In the genomic region with DNA sequence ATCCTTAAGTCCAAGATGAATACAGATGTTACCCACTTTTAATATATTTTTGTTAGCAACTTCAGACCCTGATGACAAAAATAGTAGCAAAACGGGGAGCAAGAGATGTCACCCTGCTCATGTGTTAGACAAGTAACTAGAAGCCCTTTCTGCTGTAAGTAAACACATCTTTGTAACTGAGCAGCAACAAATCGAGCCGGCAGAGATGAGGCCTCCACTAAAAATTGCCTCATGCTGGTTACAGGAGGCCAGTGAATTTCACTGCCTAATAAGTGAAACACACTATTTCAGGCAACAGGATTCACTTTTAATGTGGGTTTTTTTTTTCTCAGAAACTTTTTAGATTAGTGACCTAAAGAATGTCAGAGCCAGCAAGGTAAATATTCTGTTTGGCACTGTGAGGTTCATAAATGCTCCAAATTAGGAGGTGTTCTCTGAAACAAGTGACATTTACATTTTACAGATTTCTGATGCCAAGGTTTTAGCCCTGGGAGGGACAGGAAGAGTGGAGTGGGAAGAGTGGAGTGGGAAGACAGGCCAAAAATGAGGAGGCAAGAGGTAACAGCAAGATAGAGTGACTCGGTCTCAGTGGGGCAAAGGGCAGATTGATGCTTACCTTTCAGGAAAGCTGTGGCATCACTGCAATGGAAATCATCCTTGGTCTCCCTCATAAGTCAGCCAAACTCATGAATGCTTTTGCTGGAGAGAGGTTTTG, we compare ENCODE assay signal across 1 cellular context.
TF ChIP-seq lines count a peak whose summit lies in the region.

No MANE protein-coding gene starts in this region.

TF ChIP-seq in H1, 55 proteins besides CTCF, POLR2A, EP300 and RAD21:
- TF ChIP-seq TEAD4 (IDR thresholded peaks at IDR 0.05; ENCODE audit: low read depth, low read length) (no peak), KDM5A (IDR thresholded peaks at IDR 0.05; ENCODE audit: low read length) (no peak), BRCA1 (IDR thresholded peaks at IDR 0.05; ENCODE audit: low read depth, low read length) (no peak), HDAC2 (IDR thresholded peaks at IDR 0.05; ENCODE audit: borderline replicate concordance in 1 of 2, low read depth in 2 of 2, low read length in 2 of 2) (no peak), CTBP2 (IDR thresholded peaks at IDR 0.05; ENCODE audit: borderline replicate concordance, insufficient read depth, insufficient read length, low read length) (no peak), CBX8 (IDR thresholded peaks at IDR 0.05; ENCODE audit: borderline replicate concordance, low read depth, low read length) (no peak), TCF12 (IDR thresholded peaks at IDR 0.05; ENCODE audit: low read depth, low read length) (no peak), ASH2L (IDR thresholded peaks at IDR 0.05; ENCODE audit: low read length) (no peak), SP1 (IDR thresholded peaks at IDR 0.05; ENCODE audit: low read depth, low read length) (no peak), EZH2 (IDR thresholded peaks at IDR 0.05; ENCODE audit: low read depth, low read length, severe bottlenecking) (no peak), ZNF274 (IDR thresholded peaks at IDR 0.05; ENCODE audit: borderline replicate concordance, extremely low read depth, low read length) (no peak)
- TF ChIP-seq, protein P1, sequence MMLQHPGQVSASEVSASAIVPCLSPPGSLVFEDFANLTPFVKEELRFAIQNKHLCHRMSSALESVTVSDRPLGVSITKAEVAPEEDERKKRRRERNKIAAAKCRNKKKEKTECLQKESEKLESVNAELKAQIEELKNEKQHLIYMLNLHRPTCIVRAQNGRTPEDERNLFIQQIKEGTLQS (IDR thresholded peaks at IDR 0.05; ENCODE audit: insufficient read depth, low read depth, low read length): no peak
- TF ChIP-seq, protein P2, sequence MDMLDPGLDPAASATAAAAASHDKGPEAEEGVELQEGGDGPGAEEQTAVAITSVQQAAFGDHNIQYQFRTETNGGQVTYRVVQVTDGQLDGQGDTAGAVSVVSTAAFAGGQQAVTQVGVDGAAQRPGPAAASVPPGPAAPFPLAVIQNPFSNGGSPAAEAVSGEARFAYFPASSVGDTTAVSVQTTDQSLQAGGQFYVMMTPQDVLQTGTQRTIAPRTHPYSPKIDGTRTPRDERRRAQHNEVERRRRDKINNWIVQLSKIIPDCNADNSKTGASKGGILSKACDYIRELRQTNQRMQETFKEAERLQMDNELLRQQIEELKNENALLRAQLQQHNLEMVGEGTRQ (IDR thresholded peaks at IDR 0.05; ENCODE audit: low read length): no peak
